ENCODE assay signal across 12 cellular contexts in genomic region chr11:111409915-111410314, GRCh38. TPM values are rescaled to one million over a fixed set of nuclear protein-coding genes. Genes with fewer than 3 reads are reported as not detected.
DNase-seq lines count a peak whose midpoint lies in the region; ATAC-seq and TF ChIP-seq lines count a peak whose summit lies in the region.
"Had no signal": no experiment of that assay in that cellular context is flagged by ENCODE, and none has a peak within 500 bp of the region (broad histone marks: within the 10 kb centered on the region; RNA-seq: fewer than 3 reads in every experiment).

No MANE protein-coding gene starts in this region.

- peak; percentile 49 for DNase-seq in SIG-M5 (lab: John Stamatoyannopoulos, UW)
- no peak for DNase-seq in kidney glomerular epithelial cell (lab: John Stamatoyannopoulos, UW)
- no peak for DNase-seq in dermis blood vessel endothelial cell
- no peak for DNase-seq in iPS-NIHi7 (ENCODE audit: extremely low spot score)
- no peak for DNase-seq in endodermal cell
- DNase-seq: activated CD4-positive, alpha-beta T cell treated with anti-CD3 and anti-CD28 coated beads, Interleukin-2, amount 10 ng/mL, durations not matched to agents 7 days and 5 days; NCI-H524 treated with DMSO at 0.1 percent for 48 hours had no signal

- no peaks in the 10 kb centered on the region for H3K9me3 Mint-ChIP-seq in endodermal cell
- H3K9me3 Mint-ChIP-seq: activated CD4-positive, alpha-beta T cell treated with anti-CD3 and anti-CD28 coated beads, Interleukin-2, amount 10 ng/mL, durations not matched to agents 7 days and 5 days had no signal

- H3K9me3 ChIP-seq in endodermal cell (ENCODE audit: control insufficient read depth, low read length), result no peaks in the 10 kb centered on the region
- H3K9me3 ChIP-seq: ascending aorta, tibial nerve had no signal

- ATAC-seq in GM18499 (IDR thresholded peaks at IDR 0.05; ENCODE audit: insufficient read depth, unreplicated experiment) (peak; percentile 58), GM21526 (IDR thresholded peaks at IDR 0.05; ENCODE audit: low FRiP score, unreplicated experiment) (peak; percentile 65), HG03196 (IDR thresholded peaks at IDR 0.05; ENCODE audit: unreplicated experiment) (peak; percentile 54)

- H3K36me3 ChIP-seq in endodermal cell (ENCODE audit: control insufficient read depth, insufficient read depth, low read length), result no peaks in the 10 kb centered on the region
- H3K36me3 ChIP-seq: ascending aorta, tibial nerve had no signal

- no peak overlapping the region for H3K9ac ChIP-seq in endodermal cell (ENCODE audit: extremely low read depth, low read length, poor library complexity, severe bottlenecking)

- H3K4me1 ChIP-seq in endodermal cell (ENCODE audit: control insufficient read depth, insufficient read depth, low read length), result no peaks in the 10 kb centered on the region
- H3K4me1 ChIP-seq: ascending aorta had no signal

- no peaks in the 10 kb centered on the region for H3K4me1 Mint-ChIP-seq in endodermal cell

- H3K27ac Mint-ChIP-seq in endodermal cell, result no peak overlapping the region
- H3K27ac Mint-ChIP-seq: activated CD4-positive, alpha-beta T cell treated with anti-CD3 and anti-CD28 coated beads, Interleukin-2, amount 10 ng/mL, durations not matched to agents 7 days and 5 days had no signal

- H3K27me3 Mint-ChIP-seq in endodermal cell (ENCODE audit: insufficient read depth), result peaks cover 6% of the 10 kb centered on the region
- H3K27me3 Mint-ChIP-seq: activated CD4-positive, alpha-beta T cell treated with anti-CD3 and anti-CD28 coated beads, Interleukin-2, amount 10 ng/mL, durations not matched to agents 7 days and 5 days had no signal

- H3K4me3 ChIP-seq in endodermal cell (ENCODE audit: low read length), result no peak overlapping the region
- H3K4me3 ChIP-seq: ascending aorta, tibial nerve had no signal

- no peak overlapping the region for H3K27ac ChIP-seq in endodermal cell (ENCODE audit: low read depth, low read length)
- H3K27ac ChIP-seq: ascending aorta, tibial nerve had no signal

- H3K27me3 ChIP-seq in endodermal cell (ENCODE audit: control insufficient read depth, insufficient read depth, low read length, poor library complexity, severe bottlenecking), result no peaks in the 10 kb centered on the region
- H3K27me3 ChIP-seq: ascending aorta, tibial nerve had no signal

- 67 to 96% methylated on average over 1 of the region's 1 CpG for WGBS in endodermal cell (ENCODE audit: insufficient coverage in 1 of 2, insufficient read length in 1 of 2), 2 experiments

- H3K4me3 Mint-ChIP-seq in endodermal cell, result no peak overlapping the region
- H3K4me3 Mint-ChIP-seq: activated CD4-positive, alpha-beta T cell treated with anti-CD3 and anti-CD28 coated beads, Interleukin-2, amount 10 ng/mL, durations not matched to agents 7 days and 5 days had no signal

- H3K36me3 Mint-ChIP-seq in endodermal cell (ENCODE audit: low read depth), result no peaks in the 10 kb centered on the region

- no peak for TF ChIP-seq CTCF in endodermal cell (conservative IDR thresholded peaks at IDR 0.05)

RNA-seq across cellular contexts. Expression of gene POU2AF1, which starts 30.8 kb away (rescaled TPM):
- not detected in 2 replicates for total RNA-seq in dermis blood vessel endothelial cell
- under 1 TPM; 0.46 to 0.77 TPM for total RNA-seq in endodermal cell
- not detected for polyA plus RNA-seq in endodermal cell (2013, experiment 1 of 2)
- not detected for polyA plus RNA-seq in endodermal cell (2013, experiment 2 of 2)
